Comparison of ENCODE assay signal across 20 cellular contexts in the genomic region with DNA sequence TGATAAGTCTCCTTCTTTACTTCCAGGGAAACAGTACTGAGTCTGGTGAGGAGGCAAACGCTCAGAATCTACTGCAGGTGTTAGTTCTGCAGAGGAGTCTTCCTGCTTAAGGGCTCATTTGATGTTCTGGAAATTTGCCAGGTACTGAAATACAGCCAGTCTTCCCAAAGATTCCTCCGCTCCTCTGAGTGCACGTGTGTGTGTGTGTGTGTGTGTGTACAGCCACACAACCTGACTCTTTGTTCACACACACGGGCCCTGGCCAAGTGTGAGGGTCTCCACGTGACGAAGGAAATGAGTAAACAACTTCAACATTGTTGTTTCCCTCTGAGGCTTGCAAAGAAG.
DNase-seq lines count a peak whose midpoint lies in the region; ATAC-seq and TF ChIP-seq lines count a peak whose summit lies in the region.
"Had no signal": no experiment of that assay in that cellular context is flagged by ENCODE, and none has a peak within 500 bp of the region (broad histone marks: within the 10 kb centered on the region; RNA-seq: fewer than 3 reads in every experiment).

No MANE protein-coding gene starts in this region.

- H4K20me1 ChIP-seq in BLaER1 (no peaks in the 10 kb centered on the region), hepatocyte (ENCODE audit: insufficient read depth, poor library complexity, severe bottlenecking) (no peaks in the 10 kb centered on the region)

- H3K4me1 ChIP-seq in BLaER1: peaks cover 59% of the 10 kb centered on the region
- no peaks in the 10 kb centered on the region for H3K4me1 ChIP-seq in hepatocyte (ENCODE audit: insufficient read depth)
- H3K4me1 ChIP-seq in ascending aorta: peaks cover 0 to 7% of the 10 kb centered on the region in 2 donors
- H3K4me1 ChIP-seq: lower lobe of right lung, pancreas had no signal

- 45% methylated on average over 6 of the region's 6 CpGs for WGBS in hepatocyte (ENCODE audit: low lambda C conversion rate, missing lambda C conversion rate)

- H3K79me2 ChIP-seq in hepatocyte: no peaks in the 10 kb centered on the region

- in situ Hi-C loops in KBM-7 (cut with MboI; ENCODE audit: low pct_unique_long_range_greater_than_20kb, low sequenced_read_pairs): no loop called here

- no peaks in the 10 kb centered on the region for H3K36me3 ChIP-seq in BLaER1
- no peaks in the 10 kb centered on the region for H3K36me3 ChIP-seq in hepatocyte (replicated peaks; ENCODE audit: insufficient read depth, low read depth)
- no peaks in the 10 kb centered on the region for H3K36me3 ChIP-seq in ascending aorta
- H3K36me3 ChIP-seq: heart right ventricle, lower lobe of right lung, pancreas, sigmoid colon, tibial nerve had no signal

- no peaks in the 10 kb centered on the region for H3K36me3 Mint-ChIP-seq in activated CD4-positive, alpha-beta T cell treated with anti-CD3 and anti-CD28 coated beads, Interleukin-2, amount 10 ng/mL, durations not matched to agents 7 days and 5 days (ENCODE audit: low read depth)

- H3K4me3 ChIP-seq in BLaER1 (no peak overlapping the region), hepatocyte (no peak overlapping the region), ascending aorta (no peak overlapping the region)
- H3K4me3 ChIP-seq: heart right ventricle, lower lobe of right lung, pancreas, sigmoid colon, tibial nerve had no signal

- no peaks in the 10 kb centered on the region for H3K9me2 ChIP-seq in hepatocyte (replicated peaks; ENCODE audit: insufficient read depth)

- H3K27me3 Mint-ChIP-seq in activated CD4-positive, alpha-beta T cell treated with anti-CD3 and anti-CD28 coated beads, Interleukin-2, amount 10 ng/mL, durations not matched to agents 7 days and 5 days: peaks cover 25% of the 10 kb centered on the region

- CTCF ChIA-PET in activated CD4-positive, alpha-beta T cell treated with anti-CD3 and anti-CD28 coated beads, Interleukin-2, amount 10 ng/mL, durations not matched to agents 7 days and 5 days (lab: Charles Lee): no interaction called here

- no peaks in the 10 kb centered on the region for H3K9me3 Mint-ChIP-seq in activated CD4-positive, alpha-beta T cell treated with anti-CD3 and anti-CD28 coated beads, Interleukin-2, amount 10 ng/mL, durations not matched to agents 7 days and 5 days
- H3K9me3 Mint-ChIP-seq: CD8-positive, alpha-beta T cell had no signal

- no peak for TF ChIP-seq CTCF in VCaP (conservative IDR thresholded peaks at IDR 0.05)
- TF ChIP-seq CTCF in hepatocyte (IDR thresholded peaks at IDR 0.05; ENCODE audit: poor library complexity): no peak
- TF ChIP-seq CTCF in ascending aorta (IDR thresholded peaks at IDR 0.05): no peak

- no peak overlapping the region for H3K9ac ChIP-seq in BLaER1

- no peaks in the 10 kb centered on the region for H3K27me3 ChIP-seq in BLaER1
- H3K27me3 ChIP-seq in hepatocyte: no peaks in the 10 kb centered on the region
- no peaks in the 10 kb centered on the region for H3K27me3 ChIP-seq in ascending aorta
- H3K27me3 ChIP-seq: pancreas, sigmoid colon, tibial nerve had no signal

- DNase-seq in HT-29 (ENCODE audit: low spot score) (peak; percentile 45), hepatocyte (ENCODE audit: low spot score) (peak; percentile 27), ascending aorta (ENCODE audit: low spot score in 2 of 2) (no peak), KBM-7 (no peak)
- no peak for DNase-seq in activated CD4-positive, alpha-beta T cell treated with anti-CD3 and anti-CD28 coated beads, Interleukin-2, amount 10 ng/mL, durations not matched to agents 7 days and 5 days
- DNase-seq: activated gamma-delta T cell treated with Interleukin-2 at 50 U/mL for 16 hours; amniotic stem cell; CD8-positive, alpha-beta T cell; endodermal cell; heart right ventricle; Kasumi-1; lower lobe of right lung; pancreas; sigmoid colon; stimulated activated naive CD4-positive, alpha-beta T cell; SW 1271 had no signal

- H3K27ac Mint-ChIP-seq in activated CD4-positive, alpha-beta T cell treated with anti-CD3 and anti-CD28 coated beads, Interleukin-2, amount 10 ng/mL, durations not matched to agents 7 days and 5 days: no peak overlapping the region
- H3K27ac Mint-ChIP-seq: CD8-positive, alpha-beta T cell; endodermal cell had no signal

- H3K9me3 ChIP-seq in BLaER1 (no peaks in the 10 kb centered on the region), hepatocyte (ENCODE audit: low read depth) (no peaks in the 10 kb centered on the region), ascending aorta (no peaks in the 10 kb centered on the region)
- H3K9me3 ChIP-seq: heart right ventricle, lower lobe of right lung, pancreas, sigmoid colon, tibial nerve had no signal

- POLR2A ChIA-PET in activated CD4-positive, alpha-beta T cell treated with anti-CD3 and anti-CD28 coated beads, Interleukin-2, amount 10 ng/mL, durations not matched to agents 7 days and 5 days (lab: Charles Lee): no interaction called here

- intact Hi-C loops in ascending aorta (cut with DNase I): no loop called here

- no peak overlapping the region for H3K4me3 Mint-ChIP-seq in activated CD4-positive, alpha-beta T cell treated with anti-CD3 and anti-CD28 coated beads, Interleukin-2, amount 10 ng/mL, durations not matched to agents 7 days and 5 days
- H3K4me3 Mint-ChIP-seq: CD8-positive, alpha-beta T cell; endodermal cell had no signal

- no peak overlapping the region for H2AFZ ChIP-seq in hepatocyte

- H3K4me2 ChIP-seq in BLaER1 (peak overlapping the region; percentile 56), hepatocyte (no peak overlapping the region)

- ATAC-seq in HG03135 (IDR thresholded peaks at IDR 0.05; ENCODE audit: unreplicated experiment): no peak
- ATAC-seq: CD8-positive, alpha-beta T cell; heart right ventricle; pancreas had no signal

- H3K4me1 Mint-ChIP-seq in activated CD4-positive, alpha-beta T cell treated with anti-CD3 and anti-CD28 coated beads, Interleukin-2, amount 10 ng/mL, durations not matched to agents 7 days and 5 days: peaks cover 9% of the 10 kb centered on the region
- H3K4me1 Mint-ChIP-seq: endodermal cell had no signal

- H3K27ac ChIP-seq in BLaER1: no peak overlapping the region
- H3K27ac ChIP-seq in VCaP: peak overlapping the region; percentile 18; the same call in 1 of the 2 replicates
- H3K27ac ChIP-seq in hepatocyte: no peak overlapping the region
- H3K27ac ChIP-seq in ascending aorta: no peak overlapping the region
- H3K27ac ChIP-seq: heart right ventricle, lower lobe of right lung, pancreas, sigmoid colon, tibial nerve had no signal

Comparison
In these comparisons a context has a peak if more than half of its experiments do, and no peak if none do; other contexts are left out.
1. DNase-seq: peak in HT-29 (single experiment) and hepatocyte (single experiment); none in ascending aorta (0 of 2), activated CD4-positive, alpha-beta T cell treated with anti-CD3 and anti-CD28 coated beads, Interleukin-2, amount 10 ng/mL, durations not matched to agents 7 days and 5 days (single experiment) and KBM-7 (single experiment).